Comparison of ENCODE assay signal across 10 cellular contexts in the genomic region with DNA sequence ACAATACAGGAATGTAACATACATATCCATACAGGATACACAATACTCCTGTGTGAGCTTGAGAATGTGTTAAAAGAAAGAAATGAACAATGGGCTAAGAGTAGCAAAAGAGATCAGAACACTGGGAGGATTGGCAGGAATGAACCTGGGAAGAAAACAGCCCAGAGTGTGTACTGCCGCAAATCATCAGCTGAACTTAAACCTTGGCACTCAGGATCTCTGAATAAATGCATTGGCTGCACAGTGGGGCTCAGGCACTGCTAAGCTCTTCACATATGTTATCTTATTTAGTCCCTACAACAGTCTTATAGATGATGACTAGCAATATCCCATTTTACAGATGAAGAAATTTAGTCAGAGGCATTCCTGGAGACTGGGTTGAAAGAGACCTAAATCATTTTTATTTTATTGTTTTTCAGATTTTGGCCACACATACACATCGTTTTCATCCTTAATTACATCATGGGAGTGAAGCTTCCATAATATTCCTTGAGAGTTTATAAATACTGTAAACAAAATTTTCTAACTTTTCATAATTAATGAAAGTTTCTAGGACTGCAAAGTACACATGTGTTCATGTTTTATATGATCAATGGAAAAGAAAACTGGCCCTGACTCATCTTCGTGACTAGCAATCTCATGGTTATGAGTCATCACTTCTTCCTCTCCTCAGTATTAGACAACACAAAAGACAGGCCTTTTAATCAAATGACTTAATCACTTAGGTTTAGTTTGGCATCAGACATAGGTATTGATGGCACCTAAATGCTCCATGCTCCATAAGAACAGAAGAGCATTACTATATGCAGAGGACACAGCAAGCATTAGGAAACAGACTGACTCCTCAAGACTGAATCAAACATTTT. TPM values are rescaled to one million over a fixed set of nuclear protein-coding genes. Genes with fewer than 3 reads are reported as not detected.
DNase-seq lines count a peak whose midpoint lies in the region; ATAC-seq, FAIRE-seq and TF ChIP-seq lines count a peak whose summit lies in the region.
"Had no signal": no experiment of that assay in that cellular context is flagged by ENCODE, and none has a peak within 500 bp of the region (broad histone marks: within the 10 kb centered on the region; RNA-seq: fewer than 3 reads in every experiment).

No MANE protein-coding gene starts in this region.

- H3K4me2 ChIP-seq in K562 (ENCODE audit: insufficient read depth, low read length), result no peak overlapping the region
- H3K4me2 ChIP-seq in neural progenitor cell, result no peak overlapping the region

- intact Hi-C loops in K562 (cut with micrococcal nuclease), result no loop called here

- in situ Hi-C loops in K562 (cut with MboI), result no loop called here

- TF ChIP-seq POLR2A in K562 (conservative IDR thresholded peaks at IDR 0.05), result no peak

- ATAC-seq in GM19463 (IDR thresholded peaks at IDR 0.05; ENCODE audit: unreplicated experiment), result peak; percentile 83
- no peak for ATAC-seq in K562
- no peak for ATAC-seq in HG02885 (IDR thresholded peaks at IDR 0.05; ENCODE audit: poor library complexity, unreplicated experiment)
- ATAC-seq: gastroesophageal sphincter had no signal

- H3K27me3 ChIP-seq in K562 (ENCODE audit: control insufficient read depth in 2 of 2, insufficient read depth in 2 of 2, low read length in 2 of 2), result no peaks in the 10 kb centered on the region
- H3K27me3 ChIP-seq in neural progenitor cell, result no peaks in the 10 kb centered on the region
- H3K27me3 ChIP-seq: gastroesophageal sphincter, pancreas had no signal

- H3K36me3 ChIP-seq in K562 (ENCODE audit: control insufficient read depth, insufficient read depth, low read length) (no peaks in the 10 kb centered on the region), neural progenitor cell (no peaks in the 10 kb centered on the region)
- H3K36me3 ChIP-seq: gastroesophageal sphincter, pancreas had no signal

- no peaks in the 10 kb centered on the region for H3K9me1 ChIP-seq in K562 (ENCODE audit: control insufficient read depth, insufficient read depth, low read length)

- no peak for FAIRE-seq in K562 (lab: Jason Lieb, UNC)
- FAIRE-seq: pancreas had no signal

- no TSS peak for BruUV-seq in K562 (replicated peaks; lab: Mats Ljungman, UMichigan)

- H3K9me3 Mint-ChIP-seq in neural progenitor cell, result no peaks in the 10 kb centered on the region

- TF ChIP-seq CTCF in K562 (IDR thresholded peaks at IDR 0.05 in 2 of 3, conservative IDR thresholded peaks at IDR 0.05 in 1 of 3; ENCODE audit: insufficient read depth in 2 of 3, low read depth in 1 of 3, low read length in 3 of 3) (no peak), neural progenitor cell (IDR thresholded peaks at IDR 0.05) (no peak), GM10266 (IDR thresholded peaks at IDR 0.05; ENCODE audit: control insufficient read depth, insufficient read depth, low read depth, missing control alignments) (no peak)

- H2AFZ ChIP-seq in K562 (ENCODE audit: low read depth, low read length) (no peak overlapping the region), neural progenitor cell (replicated peaks) (no peak overlapping the region)

- 0 out of 2 replicates have a peak, but pooled peaks cover 2% of the 10 kb centered on the region for H3K9me3 ChIP-seq in K562 (replicated peaks; ENCODE audit: control insufficient read depth, insufficient read depth, low read depth, low read length)
- H3K9me3 ChIP-seq in neural progenitor cell (ENCODE audit: low read depth), result no peaks in the 10 kb centered on the region
- H3K9me3 ChIP-seq: gastroesophageal sphincter, pancreas had no signal

- H4K20me1 ChIP-seq in K562 (replicated peaks; ENCODE audit: control insufficient read depth, insufficient read depth, low read length) (no peaks in the 10 kb centered on the region), neural progenitor cell (ENCODE audit: low read depth) (no peaks in the 10 kb centered on the region)

- H3K36me3 Mint-ChIP-seq in neural progenitor cell, result peaks cover 3% of the 10 kb centered on the region

- CTCF ChIA-PET in K562 (lab: Yijun Ruan, JAX; ENCODE audit: low intra/inter-chr PET ratio), result no interaction called here

- H3K27me3 Mint-ChIP-seq in neural progenitor cell (ENCODE audit: insufficient read depth, low read depth), result no peaks in the 10 kb centered on the region

- WGBS in K562 (ENCODE audit: insufficient coverage, low coverage, missing lambda C conversion rate), result 0% methylated on average over 3 of the region's 3 CpGs

- no peak overlapping the region for H3K9ac ChIP-seq in K562 (ENCODE audit: insufficient read depth in 1 of 2, low read depth in 2 of 2, low read length in 2 of 2)
- no peak overlapping the region for H3K9ac ChIP-seq in neural progenitor cell

- TF ChIP-seq RAD21 in K562 (CRISPR knock-in tag; conservative IDR thresholded peaks at IDR 0.05 in 1 of 2, IDR thresholded peaks at IDR 0.05 in 1 of 2), result no peak

- no peaks in the 10 kb centered on the region for H3F3A ChIP-seq in neural progenitor cell (ENCODE audit: low read depth)

- H3K4me3 ChIP-seq in K562, result no peak overlapping the region
- no peak overlapping the region for H3K4me3 ChIP-seq in neural progenitor cell
- H3K4me3 ChIP-seq: gastroesophageal sphincter, pancreas had no signal

- peak; percentile 10 to 14 for DNase-seq in Kasumi-1 (lab: John Stamatoyannopoulos, UW)
- no peak for DNase-seq in K562 (ENCODE audit: extremely low read depth in 1 of 4, low spot score in 3 of 4)
- DNase-seq in neural progenitor cell (ENCODE audit: low spot score), result no peak
- DNase-seq in CD1c-positive myeloid dendritic cell (ENCODE audit: extremely low spot score), result no peak
- no peak for DNase-seq in GM10266 (ENCODE audit: extremely low spot score)
- DNase-seq: pancreas; stimulated activated naive CD4-positive, alpha-beta T cell treated with Interleukin-2 at 50 U/mL for 16 hours had no signal

- no peak for TF ChIP-seq EP300 in K562 (IDR thresholded peaks at IDR 0.05; ENCODE audit: low read length)

- POLR2A ChIA-PET in K562 (lab: Yijun Ruan, JAX), result interaction anchor here (0.6 kb wide), 1 partner anchor 308 kb away, joined by 3 read pairs; no protein-coding TSS in a partner anchor

- H3K4me1 ChIP-seq in K562 (replicated peaks in 1 of 2; ENCODE audit: control insufficient read depth in 2 of 2, insufficient read depth in 2 of 2, low read length in 2 of 2) (no peaks in the 10 kb centered on the region), neural progenitor cell (peaks cover 4% of the 10 kb centered on the region)
- H3K4me1 ChIP-seq: gastroesophageal sphincter, pancreas had no signal

- H3K27ac Mint-ChIP-seq in neural progenitor cell, result peak overlapping the region; percentile 50

- H3K4me1 Mint-ChIP-seq in neural progenitor cell, result peaks cover 49% of the 10 kb centered on the region

- H3K79me2 ChIP-seq in K562 (ENCODE audit: control insufficient read depth, insufficient read depth, low read length) (no peaks in the 10 kb centered on the region), neural progenitor cell (ENCODE audit: low read depth) (no peaks in the 10 kb centered on the region)

- H3K27ac ChIP-seq in K562 (ENCODE audit: extremely low read depth, low read depth, low read length) (no peak overlapping the region), neural progenitor cell (no peak overlapping the region)
- H3K27ac ChIP-seq: gastroesophageal sphincter, pancreas had no signal

- H3K4me3 Mint-ChIP-seq in neural progenitor cell, result no peak overlapping the region

TF ChIP-seq in K562, 482 proteins besides CTCF, POLR2A, EP300 and RAD21:
- TF ChIP-seq JUND (IDR thresholded peaks at IDR 0.05; ENCODE audit: borderline replicate concordance, low read depth, low read length), result no peak
- peak; percentile 65; the same call in 2 of the 3 replicates for TF ChIP-seq JUND (tag; IDR thresholded peaks at IDR 0.05; ENCODE audit: borderline replicate concordance, low read depth, low read length)
- TF ChIP-seq, protein P1, sequence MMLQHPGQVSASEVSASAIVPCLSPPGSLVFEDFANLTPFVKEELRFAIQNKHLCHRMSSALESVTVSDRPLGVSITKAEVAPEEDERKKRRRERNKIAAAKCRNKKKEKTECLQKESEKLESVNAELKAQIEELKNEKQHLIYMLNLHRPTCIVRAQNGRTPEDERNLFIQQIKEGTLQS (IDR thresholded peaks at IDR 0.05), result peak; percentile 49; the same call in 1 of the 2 replicates
- TF ChIP-seq, protein P1 (CRISPR knock-in tag; conservative IDR thresholded peaks at IDR 0.05), result no peak
- TF ChIP-seq FOSL1 (tag; conservative IDR thresholded peaks at IDR 0.05), result peak; percentile 89
- TF ChIP-seq MAFG (tag; conservative IDR thresholded peaks at IDR 0.05), result peak; percentile 40
- no peak for TF ChIP-seq ZNF263 (CRISPR knock-in tag; IDR thresholded peaks at IDR 0.05; ENCODE audit: borderline replicate concordance)
- no peak for TF ChIP-seq ZNF347 (CRISPR knock-in tag; IDR thresholded peaks at IDR 0.05; ENCODE audit: low read depth)
- peak; percentile 77 for TF ChIP-seq JUNB (CRISPR knock-in tag; conservative IDR thresholded peaks at IDR 0.05)

RNA-seq across cellular contexts. Expression of a gene that starts 59.2 kb away (rescaled TPM):
- 2.4 and 2.6 TPM in 2 replicates for total RNA-seq in K562 (2011; cell fraction: chromatin; rRNA removed; ENCODE audit: low replicate concordance)
- 1.2 TPM in 2 replicates for total RNA-seq in K562 (2011; cell fraction: nucleolus; rRNA removed)
- total RNA-seq in K562 (2011; cell fraction: nucleoplasm; rRNA removed), result 0.73 and 2.6 TPM in 2 replicates
- total RNA-seq in K562 (2014; rRNA removed) (0.08 and 0.27 TPM in 2 replicates), K562 (2014; rRNA removed; fragmentation: Illumina TruSeq; extraction: Trizol) (0.29 and 0.45 TPM in 2 replicates), K562 (2015; rRNA removed; fragmentation: Illumina TruSeq; extraction: Trizol) (0.72 and 0.87 TPM in 2 replicates), K562 (2021) (0.18 and 0.87 TPM in 2 replicates), neural progenitor cell (ENCODE audit: low replicate concordance) (0.22 and 0.58 TPM in 2 replicates)
- polyA plus RNA-seq in K562 (2011; rRNA removed) (0.09 and 1.4 TPM in 2 replicates), K562 (2014; fragmentation: Illumina TruSeq; extraction: Trizol) (0.26 and 0.49 TPM in 2 replicates), K562 (2014; fragmentation: Nextera tagmentation; extraction: Ambion mirVana) (under 1 TPM; 0.18 to 0.31 TPM), K562 (2014; rRNA removed) (0.19 and 0.44 TPM in 2 replicates)
- 1.2 TPM in 1 of 2 replicates, not detected in the other for polyA plus RNA-seq in K562 (2011; cell fraction: cytosol; rRNA removed)
- 1.2 TPM in 1 of 2 replicates, not detected in the other for polyA plus RNA-seq in K562 (2011; cell fraction: nucleus; rRNA removed)
- 0.50 and 0.59 TPM in 2 replicates for polyA plus RNA-seq in K562 (2012)
- polyA minus RNA-seq in K562 (2011; rRNA and poly(A)+ RNA removed), result 3.2 TPM in 1 of 2 replicates, not detected in the other
- 1.9 TPM in 1 of 2 replicates, not detected in the other for polyA minus RNA-seq in K562 (2011; cell fraction: cytosol; rRNA and poly(A)+ RNA removed)
- polyA minus RNA-seq in K562 (2011; cell fraction: nucleus; rRNA and poly(A)+ RNA removed), result 4.2 TPM in 1 of 2 replicates, not detected in the other
- total RNA-seq: gastroesophageal sphincter had no signal

Comparison
In these comparisons a context has a peak if more than half of its experiments do, and no peak if none do; other contexts are left out.
1. DNase-seq: peak in Kasumi-1 (2 of 2); none in K562 (0 of 4), neural progenitor cell (single experiment), CD1c-positive myeloid dendritic cell (single experiment) and GM10266 (single experiment).